In genomic region chr11:72308226-72309073, GRCh38 we compare ENCODE assay signal across 8 cellular contexts.
DNase-seq lines count a peak whose midpoint lies in the region; ATAC-seq and TF ChIP-seq lines count a peak whose summit lies in the region.

No MANE protein-coding gene starts in this region.

- H3K4me1 Mint-ChIP-seq in mesothelial cell of epicardium (peaks cover 44% of the 10 kb centered on the region), chondrocyte (ENCODE audit: low read depth) (peaks cover 17% of the 10 kb centered on the region)

- H3K36me3 Mint-ChIP-seq in mesothelial cell of epicardium (peaks cover 12% of the 10 kb centered on the region), chondrocyte (ENCODE audit: low read depth) (peaks cover 16% of the 10 kb centered on the region)

- H3K4me3 Mint-ChIP-seq in mesothelial cell of epicardium (no peak overlapping the region), chondrocyte (ENCODE audit: unreplicated experiment) (no peak overlapping the region)

- DNase-seq in EH (ENCODE audit: low read depth), result peak; percentile 98
- DNase-seq in NCI-H1694 (lab: John Stamatoyannopoulos, UW), result peak; percentile 88
- peak in 34 of 56 donors; percentile 6 to 79 (median 39) for DNase-seq in amygdala (lab: John Stamatoyannopoulos, UW)
- DNase-seq in mesothelial cell of epicardium (ENCODE audit: low spot score in 2 of 2, unreplicated experiment in 2 of 2), result peak; percentile 48 to 70
- no peak for DNase-seq in chondrocyte (ENCODE audit: low spot score)
- DNase-seq in left lobe of liver (ENCODE audit: low spot score), result no peak

- no peak for TF ChIP-seq CTCF in mesothelial cell of epicardium (IDR thresholded peaks at IDR 0.05; ENCODE audit: unreplicated experiment)
- TF ChIP-seq CTCF in chondrocyte (IDR thresholded peaks at IDR 0.05), result no peak

- H3K9me3 Mint-ChIP-seq in mesothelial cell of epicardium (no peaks in the 10 kb centered on the region), chondrocyte (ENCODE audit: low read depth) (no peaks in the 10 kb centered on the region)

- H3K27ac Mint-ChIP-seq in mesothelial cell of epicardium (peak overlapping the region; percentile 71), chondrocyte (ENCODE audit: unreplicated experiment) (no peak overlapping the region)

- H3K27me3 Mint-ChIP-seq in mesothelial cell of epicardium (ENCODE audit: low read depth) (no peaks in the 10 kb centered on the region), chondrocyte (ENCODE audit: low read depth) (no peaks in the 10 kb centered on the region)

- ATAC-seq in GM18868 (IDR thresholded peaks at IDR 0.05; ENCODE audit: unreplicated experiment) (no peak), left lobe of liver (no peak), GM19324 (IDR thresholded peaks at IDR 0.05; ENCODE audit: low FRiP score, unreplicated experiment) (no peak)

Comparison
In these comparisons a context has a peak if more than half of its experiments do, and no peak if none do; other contexts are left out.
1. DNase-seq: peak in EH (single experiment), NCI-H1694 (single experiment), amygdala (34 of 56) and mesothelial cell of epicardium (2 of 2); none in chondrocyte (single experiment) and left lobe of liver (single experiment).